Comparison of ENCODE assay signal across 26 cellular contexts in genomic region chr15:94546838-94547237, GRCh38.
"Had no signal": no experiment of that assay in that cellular context is flagged by ENCODE, and none has a peak within 500 bp of the region (broad histone marks: within the 10 kb centered on the region; RNA-seq: fewer than 3 reads in every experiment).

No MANE protein-coding gene starts in this region.

- H3K4me3 ChIP-seq: stomach, suprapubic skin, testis, thoracic aorta, thyroid gland, tibial artery, tibial nerve, transverse colon, upper lobe of left lung, upper lobe of right lung, uterus, vagina had no signal

- H3K27me3 ChIP-seq: stomach, testis, thyroid gland, tibial artery, tibial nerve, upper lobe of left lung, upper lobe of right lung, uterus, vagina had no signal

- H3K27ac ChIP-seq: stomach, suprapubic skin, testis, thoracic aorta, thyroid gland, tibial artery, tibial nerve, transverse colon, upper lobe of left lung, upper lobe of right lung, uterus, vagina had no signal

- H3K4me1 ChIP-seq: stomach, suprapubic skin, testis, thyroid gland, tibial artery, tibial nerve, transverse colon, upper lobe of left lung, upper lobe of right lung, uterus, vagina had no signal

- DNase-seq: stimulated activated CD4-positive, alpha-beta T cell treated with anti-CD3 and anti-CD28 coated beads, Interleukin-2, amount 100 ng/mL, for 48 hours; stimulated activated CD4-positive, alpha-beta T cell treated with anti-CD3 and anti-CD28 coated beads, Interleukin-4, amount 100 ng/mL, for 1 hour; stimulated activated CD4-positive, alpha-beta T cell treated with anti-CD3 and anti-CD28 coated beads, Interleukin-4, amount 100 ng/mL, for 24 hours; stimulated activated CD4-positive, alpha-beta T cell treated with anti-CD3 and anti-CD28 coated beads, Interleukin-4, amount 100 ng/mL, for 4 hours; stimulated activated CD8-positive, alpha-beta memory T cell treated with anti-CD3 and anti-CD28 coated beads, Interleukin-4, amount 100 ng/mL, for 48 hours; stimulated activated naive B cell treated with anti-CD40 and anti-IgM and Interleukin-4, amounts not matched to agents 10 μg/mL and 1 μg/mL and 100 μg/mL, for 72 hours; stimulated activated naive CD4-positive, alpha-beta T cell; stimulated activated naive CD4-positive, alpha-beta T cell treated with Interleukin-2 at 50 U/mL for 16 hours; stimulated activated naive CD8-positive, alpha-beta T cell treated with anti-CD3 and anti-CD28 coated beads, Interleukin-15, amount 100 ng/mL, for 72 hours; stimulated activated naive CD8-positive, alpha-beta T cell treated with anti-CD3 and anti-CD28 coated beads, Interleukin-15, Interleukin-2, amounts not matched to agents 100 U/mL and 50 U/mL, for 24 hours; stomach; substantia nigra; testis; thyroid gland; tibial artery; transverse colon; trophoblast cell; upper lobe of left lung; upper lobe of right lung; uterus had no signal

- ATAC-seq: stimulated activated effector memory CD8-positive, alpha-beta T cell treated with anti-CD3 and anti-CD28 coated beads, Interleukin-12 subunit alpha, Interleukin-12 subunit beta, amount 100 ng/mL, for 72 hours; stimulated activated memory B cell treated with anti-CD40 and anti-IgM and Interleukin-4, amounts not matched to agents 10 μg/mL and 1 μg/mL and 100 μg/mL, for 72 hours; stimulated activated naive B cell treated with anti-CD40 and anti-IgM and Interleukin-4, amounts not matched to agents 10 μg/mL and 1 μg/mL and 100 μg/mL, for 72 hours; stimulated activated naive CD8-positive, alpha-beta T cell treated with anti-CD3 and anti-CD28 coated beads, Interleukin-15, amount 100 ng/mL, for 72 hours; stimulated activated naive CD8-positive, alpha-beta T cell treated with anti-CD3 and anti-CD28 coated beads, Interleukin-15, Interleukin-2, amounts not matched to agents 100 U/mL and 50 U/mL, for 24 hours; upper lobe of right lung had no signal

- H3K36me3 ChIP-seq: stomach, suprapubic skin, thoracic aorta, thyroid gland, tibial artery, tibial nerve, transverse colon, upper lobe of left lung, upper lobe of right lung, uterus, vagina had no signal

- H3K9me3 ChIP-seq: stomach, suprapubic skin, testis, thoracic aorta, thyroid gland, tibial artery, tibial nerve, transverse colon, upper lobe of left lung, upper lobe of right lung, uterus, vagina had no signal
